ENCODE assay signal across 2 cellular contexts in genomic region chr16:88703486-88704309, GRCh38.
TF ChIP-seq lines count a peak whose summit lies in the region.

No MANE protein-coding gene starts in this region.

TF ChIP-seq in HepG2, 621 proteins besides CTCF, POLR2A, EP300 and RAD21:
- 0 out of 2 replicates have a peak, but pooled peaks have one; percentile 44 for TF ChIP-seq ZNF225 (CRISPR knock-in tag; IDR thresholded peaks at IDR 0.05)
- TF ChIP-seq IRF2 (CRISPR knock-in tag; IDR thresholded peaks at IDR 0.05): no peak

TF ChIP-seq in SK-N-SH, 30 proteins besides CTCF, POLR2A, EP300 and RAD21:
- TF ChIP-seq FOXM1 (IDR thresholded peaks at IDR 0.05; ENCODE audit: low read depth) (no peak), RFX5 (IDR thresholded peaks at IDR 0.05; ENCODE audit: low read length) (no peak), RXRA (IDR thresholded peaks at IDR 0.05; ENCODE audit: borderline replicate concordance, low read depth) (no peak), USF2 (IDR thresholded peaks at IDR 0.05; ENCODE audit: borderline replicate concordance, low read depth, low read length) (no peak), TAF1 (IDR thresholded peaks at IDR 0.05; ENCODE audit: borderline replicate concordance, low read depth, low read length) (no peak)
